Comparison of ENCODE assay signal across 12 cellular contexts in the genomic region with DNA sequence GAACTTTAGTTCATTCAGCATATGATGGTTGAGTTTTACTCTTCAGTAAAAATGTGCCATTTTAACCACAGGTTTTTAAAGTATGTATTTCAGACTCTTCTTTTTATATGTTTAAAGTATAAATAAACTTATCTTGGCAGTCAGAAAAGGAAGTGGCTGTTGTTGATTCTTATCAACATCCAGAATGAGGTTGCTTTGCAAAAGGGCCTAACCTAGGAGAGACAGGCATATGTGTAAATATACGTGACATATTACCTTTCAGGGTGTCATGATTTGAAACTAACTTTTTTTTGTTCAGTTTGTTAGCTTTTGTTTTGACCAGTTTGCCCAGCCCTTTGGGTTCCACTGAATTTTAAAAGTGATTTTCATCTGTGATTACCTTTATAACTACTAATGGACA. TPM values are rescaled to one million over a fixed set of nuclear protein-coding genes. Genes with fewer than 3 reads are reported as not detected.
A peak's percentile ranks its signal among the peaks of the same experiment; 100 is the strongest.
DNase-seq lines count a peak whose midpoint lies in the region; ATAC-seq, FAIRE-seq and TF ChIP-seq lines count a peak whose summit lies in the region.
"Had no signal": no experiment of that assay in that cellular context is flagged by ENCODE, and none has a peak within 500 bp of the region (broad histone marks: within the 10 kb centered on the region; RNA-seq: fewer than 3 reads in every experiment).

No MANE protein-coding gene starts in this region.

- no peaks in the 10 kb centered on the region for H3K27me3 ChIP-seq in endothelial cell of umbilical vein (ENCODE audit: control insufficient read depth in 2 of 2, insufficient read depth in 2 of 2, low read length in 2 of 2)
- no peaks in the 10 kb centered on the region for H3K27me3 ChIP-seq in stomach smooth muscle (ENCODE audit: control insufficient read depth in 1 of 2, insufficient read depth in 2 of 2, low read length in 2 of 2)
- no peaks in the 10 kb centered on the region for H3K27me3 ChIP-seq in tibial nerve
- H3K27me3 ChIP-seq: SJSA1 had no signal

- H3K36me3 ChIP-seq in endothelial cell of umbilical vein (ENCODE audit: control insufficient read depth in 2 of 2, extremely low read depth in 1 of 2, insufficient read depth in 2 of 2, low read length in 2 of 2) (no peaks in the 10 kb centered on the region), stomach smooth muscle (ENCODE audit: control insufficient read depth in 2 of 2, insufficient read depth in 2 of 2, low read length in 2 of 2) (no peaks in the 10 kb centered on the region), tibial nerve (no peaks in the 10 kb centered on the region)

- DNase-seq in activated naive CD4-positive, alpha-beta T cell treated with anti-CD3 and anti-CD28 coated beads, Interleukin-2, amount 10 ng/mL, durations not matched to agents 7 days and 5 days = no peak
- DNase-seq in activated naive CD4-positive, alpha-beta T cell treated with Interleukin-2 at 50 U/mL for 16 hours = no peak
- DNase-seq in T-cell (no peak), endothelial cell of umbilical vein (ENCODE audit: low read depth, low spot score) (peak; percentile 56), SIG-M5 (lab: John Stamatoyannopoulos, UW) (no peak), tibial nerve (ENCODE audit: low spot score in 2 of 2) (no peak)
- DNase-seq: hypothalamus, NCI-H1417, NCI-H526 had no signal

- H3K9me3 ChIP-seq in endothelial cell of umbilical vein (replicated peaks; ENCODE audit: control insufficient read depth, insufficient read depth, low read length) = no peaks in the 10 kb centered on the region
- no peaks in the 10 kb centered on the region for H3K9me3 ChIP-seq in stomach smooth muscle (ENCODE audit: control insufficient read depth in 2 of 2, low read length in 2 of 2)
- no peaks in the 10 kb centered on the region for H3K9me3 ChIP-seq in tibial nerve
- H3K9me3 ChIP-seq: SJSA1 had no signal

- H3K4me3 Mint-ChIP-seq in activated naive CD4-positive, alpha-beta T cell treated with anti-CD3 and anti-CD28 coated beads, Interleukin-2, amount 10 ng/mL, durations not matched to agents 7 days and 5 days = peak overlapping the region; percentile 62
- peak overlapping the region; percentile 58 to 73 (median 62) for H3K4me3 Mint-ChIP-seq in T-cell

- H3K36me3 Mint-ChIP-seq in activated naive CD4-positive, alpha-beta T cell treated with anti-CD3 and anti-CD28 coated beads, Interleukin-2, amount 10 ng/mL, durations not matched to agents 7 days and 5 days = peaks cover 49% of the 10 kb centered on the region
- no peaks in the 10 kb centered on the region for H3K36me3 Mint-ChIP-seq in T-cell

- H3K27ac Mint-ChIP-seq in activated naive CD4-positive, alpha-beta T cell treated with anti-CD3 and anti-CD28 coated beads, Interleukin-2, amount 10 ng/mL, durations not matched to agents 7 days and 5 days = peak overlapping the region; percentile 96
- H3K27ac Mint-ChIP-seq in T-cell = peak overlapping the region; percentile 87 to 90

- H3K4me3 ChIP-seq in endothelial cell of umbilical vein (replicated peaks in 1 of 3; ENCODE audit: insufficient read depth in 1 of 3, low read depth in 1 of 3, low read length in 3 of 3) = no peak overlapping the region
- H3K4me3 ChIP-seq in stomach smooth muscle (ENCODE audit: low read length in 2 of 2) = no peak overlapping the region
- H3K4me3 ChIP-seq in tibial nerve = no peak overlapping the region
- H3K4me3 ChIP-seq: SJSA1 had no signal

- H3K9me3 Mint-ChIP-seq in activated naive CD4-positive, alpha-beta T cell treated with anti-CD3 and anti-CD28 coated beads, Interleukin-2, amount 10 ng/mL, durations not matched to agents 7 days and 5 days = no peaks in the 10 kb centered on the region
- H3K9me3 Mint-ChIP-seq in T-cell = no peaks in the 10 kb centered on the region

- POLR2A ChIA-PET in T-cell (lab: Charles Lee) = interaction anchor here in 1 of 2 donors (0.5 to 0.9 kb wide), 2 partner anchors 8 to 28 kb away, joined by 3 to 5 read pairs; no protein-coding TSS in a partner anchor
- POLR2A ChIA-PET in endothelial cell of umbilical vein (lab: Charles Lee) = no interaction called here

- CTCF ChIA-PET in activated naive CD4-positive, alpha-beta T cell treated with anti-CD3 and anti-CD28 coated beads, Interleukin-2, amount 10 ng/mL, durations not matched to agents 7 days and 5 days (lab: Charles Lee) = interaction anchor here (1.8 kb wide), 1 partner anchor 31 kb away, joined by 4 read pairs; no protein-coding TSS in a partner anchor
- CTCF ChIA-PET in T-cell (lab: Charles Lee) (interaction anchor here in 1 of 2 donors (1.6 kb wide), 1 partner anchor 31 kb away, joined by 6 read pairs; no protein-coding TSS in a partner anchor), endothelial cell of umbilical vein (lab: Charles Lee) (no interaction called here)

- TF ChIP-seq CTCF in endothelial cell of umbilical vein (IDR thresholded peaks at IDR 0.05; ENCODE audit: extremely low read depth in 1 of 2, insufficient read depth in 1 of 2, low read depth in 1 of 2, low read length in 2 of 2) (no peak), tibial nerve (IDR thresholded peaks at IDR 0.05) (no peak)

- H3K4me1 ChIP-seq in endothelial cell of umbilical vein (ENCODE audit: control insufficient read depth, extremely low read depth, insufficient read depth, low read length) (peaks cover 55% of the 10 kb centered on the region), stomach smooth muscle (ENCODE audit: control insufficient read depth, insufficient read depth, low read length) (peaks cover 34% of the 10 kb centered on the region), tibial nerve (peaks cover 0 to 84% (median 41%) of the 10 kb centered on the region in 4 donors)
- H3K4me1 ChIP-seq: SJSA1 had no signal

- 66 to 88% methylated on average over 1 of the region's 1 CpG for WGBS in tibial nerve, 2 donors

- H3K27ac ChIP-seq in endothelial cell of umbilical vein (ENCODE audit: insufficient read depth, low read depth, low read length) (no peak overlapping the region), stomach smooth muscle (ENCODE audit: low read length) (peak overlapping the region; percentile 49), tibial nerve (peak overlapping the region in 1 of 4 donors; percentile 23)
- H3K27ac ChIP-seq: SJSA1 had no signal

- H3K27me3 Mint-ChIP-seq in activated naive CD4-positive, alpha-beta T cell treated with anti-CD3 and anti-CD28 coated beads, Interleukin-2, amount 10 ng/mL, durations not matched to agents 7 days and 5 days = no peaks in the 10 kb centered on the region
- H3K27me3 Mint-ChIP-seq in T-cell = no peaks in the 10 kb centered on the region

- H3K4me1 Mint-ChIP-seq in activated naive CD4-positive, alpha-beta T cell treated with anti-CD3 and anti-CD28 coated beads, Interleukin-2, amount 10 ng/mL, durations not matched to agents 7 days and 5 days = peaks cover 84% of the 10 kb centered on the region
- peaks cover 94 to 97% (median 94%) of the 10 kb centered on the region in 3 donors for H3K4me1 Mint-ChIP-seq in T-cell

- FAIRE-seq in endothelial cell of umbilical vein (lab: Jason Lieb, UNC) = no peak

- peak overlapping the region; percentile 46 for H3K4me2 ChIP-seq in endothelial cell of umbilical vein (ENCODE audit: insufficient read depth, low read length)

- TF ChIP-seq EP300 in tibial nerve (IDR thresholded peaks at IDR 0.05) = no peak

- ATAC-seq in T-cell (replicated peaks in 1 of 4) (peak; percentile 45 to 56 (median 51)), GM19452 (IDR thresholded peaks at IDR 0.05; ENCODE audit: unreplicated experiment) (no peak)

- H4K20me1 ChIP-seq in endothelial cell of umbilical vein (replicated peaks; ENCODE audit: control insufficient read depth, extremely low read depth, insufficient read depth, low read length) = no peaks in the 10 kb centered on the region

- TF ChIP-seq POLR2A in endothelial cell of umbilical vein (IDR thresholded peaks at IDR 0.05; ENCODE audit: low read depth, low read length) = no peak
- TF ChIP-seq POLR2A in tibial nerve (IDR thresholded peaks at IDR 0.05) = no peak

- H3K9ac ChIP-seq in endothelial cell of umbilical vein (replicated peaks; ENCODE audit: extremely low read depth, insufficient read depth, low read length) (no peak overlapping the region), stomach smooth muscle (ENCODE audit: low read length in 2 of 2) (no peak overlapping the region)

- H2AFZ ChIP-seq in endothelial cell of umbilical vein (ENCODE audit: low read depth, low read length) = no peak overlapping the region

- intact Hi-C loops in endothelial cell of umbilical vein (cut with micrococcal nuclease) = no loop called here

- H3K9me1 ChIP-seq in endothelial cell of umbilical vein (replicated peaks; ENCODE audit: control insufficient read depth, extremely low read depth, insufficient read depth, low read length) = no peaks in the 10 kb centered on the region

- BruUV-seq in endothelial cell of umbilical vein (replicated peaks; lab: Mats Ljungman, UMichigan) = no TSS peak

- dilution Hi-C loops in endothelial cell of umbilical vein (cut with MboI; ENCODE audit: extremely low pct_ligation_motif_present, low sequenced_read_pairs) = no loop called here

- peaks cover 44% of the 10 kb centered on the region for H3K79me2 ChIP-seq in endothelial cell of umbilical vein (ENCODE audit: control insufficient read depth, insufficient read depth, low read length)

TF ChIP-seq in endothelial cell of umbilical vein, 7 proteins besides CTCF, POLR2A, EP300 and RAD21:
- peak; percentile 58 for TF ChIP-seq GATA2 (IDR thresholded peaks at IDR 0.05; ENCODE audit: insufficient read depth, insufficient read length, low read depth, low read length)
- TF ChIP-seq EZH2 (IDR thresholded peaks at IDR 0.05; ENCODE audit: borderline replicate concordance, low read depth, low read length, severe bottlenecking) = no peak

RNA-seq across cellular contexts. Expression of a gene that starts 7.4 kb away (rescaled TPM):
- total RNA-seq in T-cell (100 to 1,000 TPM; 225 to 325 (median 237) TPM), endothelial cell of umbilical vein (79.9 TPM in 2 replicates), tibial nerve (100 to 1,000 TPM in 3 of 4 donors, 10 to 100 TPM in 1; 75.9 to 140 (median 119) TPM)
- 45.8 and 54.5 TPM in 2 replicates for polyA plus RNA-seq in endothelial cell of umbilical vein
- 29.7 and 34.8 TPM in 2 replicates for polyA plus RNA-seq in endothelial cell of umbilical vein (2011; cell fraction: cytosol; rRNA removed)
- 54.4 and 61.9 TPM in 2 replicates for polyA plus RNA-seq in endothelial cell of umbilical vein (2011; cell fraction: nucleus; rRNA removed)
- 42.9 and 46.1 TPM in 2 replicates for polyA plus RNA-seq in endothelial cell of umbilical vein (2012)
- polyA minus RNA-seq in endothelial cell of umbilical vein = 134 and 153 TPM in 2 replicates
- polyA minus RNA-seq in endothelial cell of umbilical vein (2011; cell fraction: cytosol; rRNA and poly(A)+ RNA removed) = 33.7 TPM
- polyA minus RNA-seq in endothelial cell of umbilical vein (2011; cell fraction: nucleus; rRNA and poly(A)+ RNA removed) = 158 and 170 TPM in 2 replicates
